ENCODE assay signal across 8 cellular contexts in genomic region chr10:119650692-119651513, GRCh38. TPM values are rescaled to one million over a fixed set of nuclear protein-coding genes. Genes with fewer than 3 reads are reported as not detected.
DNase-seq lines count a peak whose midpoint lies in the region; ATAC-seq and TF ChIP-seq lines count a peak whose summit lies in the region.

Gene BAG3, plus strand, starts transcription at chr10:119651380. Its CDS starts 296 bp downstream, at chr10:119651676.

- H3K27me3 ChIP-seq in adrenal gland = no peaks in the 10 kb centered on the region
- no peaks in the 10 kb centered on the region for H3K27me3 ChIP-seq in heart left ventricle
- no peaks in the 10 kb centered on the region for H3K27me3 ChIP-seq in transverse colon

- in situ Hi-C loops in transverse colon (cut with MboI; ENCODE audit: low pct_ligation_motif_present in 1 of 4, low pct_unique_long_range_greater_than_20kb in 1 of 4, low sequenced_read_pairs in 3 of 4) = no loop called here

- TF ChIP-seq POLR2A in adrenal gland (IDR thresholded peaks at IDR 0.05) (peak; percentile 74 to 96), heart left ventricle (IDR thresholded peaks at IDR 0.05) (no peak), transverse colon (IDR thresholded peaks at IDR 0.05) (peak; percentile 90)

- intact Hi-C loops in T-helper 1 cell treated with Interleukin-12 subunit alpha and Interleukin-12 subunit beta and Interleukin-4 antibody, amounts not matched to agents 30 ng/mL and 1 ng/mL, for 36 hours (cut with micrococcal nuclease) = loop anchor here (1.0 to 2.0 kb wide), 6 partner anchors 344 to 896 kb away; partner anchors contain the start of genes CACUL1, DENND10, NANOS1 and SFXN4
- intact Hi-C loops in adrenal gland (cut with DNase I) = no loop called here
- intact Hi-C loops in heart left ventricle (cut with DNase I) = loop anchor here in 7 of 10 donors (1.0 to 10.0 kb wide), 9 partner anchors 34 to 221 kb away; partner anchors contain the start of genes TIAL1 (in 5 of the 7), INPP5F (in 1 of the 7) and MCMBP (in 1 of the 7)
- intact Hi-C loops in transverse colon (cut with DNase I; ENCODE audit: low total_unique reads) = loop anchor here (1.0 kb wide), 1 partner anchor 75 kb away; the partner anchor contains the start of gene INPP5F

- H3K27ac ChIP-seq in adrenal gland (peak within 1 kb of the TSS; percentile 91 to 100 (median 95)), heart left ventricle (peak within 1 kb of the TSS; percentile 91 to 99 (median 98)), transverse colon (peak within 1 kb of the TSS; percentile 93 to 98 (median 96))

- WGBS in adrenal gland, 4 donors = 0 to 1% (median 1%) methylated on average over 26 to 60 of the region's 60 CpGs
- 1 to 3% (median 2%) methylated on average over 26 to 60 of the region's 60 CpGs for WGBS in heart left ventricle, 4 donors
- 1 to 2% methylated on average over 7 to 28 of the region's 60 CpGs for WGBS in transverse colon (ENCODE audit: low coverage in 1 of 2), 2 donors

- peak within 1 kb of the TSS; percentile 69 for H3K4me3 ChIP-seq in LNCaP clone FGC (ENCODE audit: low read depth, low read length)
- peak within 1 kb of the TSS; percentile 20 to 99 (median 76) for H3K4me3 ChIP-seq in adrenal gland
- H3K4me3 ChIP-seq in heart left ventricle = peak within 1 kb of the TSS; percentile 68 to 99 (median 82)
- H3K4me3 ChIP-seq in transverse colon = peak within 1 kb of the TSS; percentile 70 to 94 (median 87)

- no peak for TF ChIP-seq EP300 in transverse colon (IDR thresholded peaks at IDR 0.05; ENCODE audit: low read depth)

- H3K9me3 ChIP-seq in adrenal gland (replicated peaks in 1 of 3) (no peaks in the 10 kb centered on the region), heart left ventricle (no peaks in the 10 kb centered on the region), transverse colon (no peaks in the 10 kb centered on the region)

- H3K36me3 ChIP-seq in adrenal gland (replicated peaks in 1 of 2) (no peaks in the 10 kb centered on the region), heart left ventricle (peaks cover 0 to under 1% (median 0%) of the 10 kb centered on the region in 9 donors), transverse colon (no peaks in the 10 kb centered on the region)

- DNase-seq in ELF-1 (ENCODE audit: low read depth, low spot score) (peak; percentile 86), LNCaP clone FGC (ENCODE audit: low read depth) (peak; percentile 71), adrenal gland (peak; percentile 95 to 98 (median 97)), heart left ventricle (peak; percentile 95 to 98 (median 97)), pons (ENCODE audit: low spot score) (peak; percentile 88), transverse colon (peak; percentile 94)

- ATAC-seq in GM21825 (IDR thresholded peaks at IDR 0.05; ENCODE audit: unreplicated experiment) (peak; percentile 71), heart left ventricle (peak; percentile 90 to 94 (median 92))

- H3K4me1 ChIP-seq in adrenal gland (replicated peaks in 1 of 2) = peaks cover 14 to 34% of the 10 kb centered on the region in 2 donors
- H3K4me1 ChIP-seq in heart left ventricle = peaks cover 12 to 42% (median 32%) of the 10 kb centered on the region in 12 donors
- peaks cover 15 to 34% (median 29%) of the 10 kb centered on the region in 4 donors for H3K4me1 ChIP-seq in transverse colon

- TF ChIP-seq CTCF in LNCaP clone FGC (IDR thresholded peaks at IDR 0.05; ENCODE audit: control insufficient read depth, extremely low read depth, insufficient read depth) (no peak), adrenal gland (IDR thresholded peaks at IDR 0.05) (no peak), heart left ventricle (IDR thresholded peaks at IDR 0.05) (no peak), transverse colon (IDR thresholded peaks at IDR 0.05) (no peak)

RNA-seq across cellular contexts. Expression of gene BAG3, which starts in this region (rescaled TPM):
- 24.6 and 25.5 TPM in 2 replicates for total RNA-seq in T-helper 1 cell treated with Interleukin-12 subunit alpha and Interleukin-12 subunit beta and Interleukin-4 antibody, amounts not matched to agents 30 ng/mL and 1 ng/mL, for 36 hours
- total RNA-seq in adrenal gland (10 to 100 TPM; 25.6 to 49.3 (median 33.7) TPM), heart left ventricle (100 to 1,000 TPM in 8 of 9 donors, 10 to 100 TPM in 1; 85.1 to 219 (median 141) TPM), transverse colon (10 to 100 TPM; 22.5 to 85.7 (median 32.4) TPM)
- polyA plus RNA-seq in adrenal gland (10 to 100 TPM; 13.5 to 48.0 (median 15.0) TPM), heart left ventricle (100 to 1,000 TPM in 1 of 2 donors, 10 to 100 TPM in 1; 78.8 to 271 TPM)

Comparison
In these comparisons a context has a peak if more than half of its experiments do, and no peak if none do; other contexts are left out.
1. Peak in every context shown above with its lines: DNase-seq, ATAC-seq, H3K4me3 ChIP-seq and H3K27ac ChIP-seq.
2. POLR2A ChIP-seq: peak in adrenal gland (2 of 2) and transverse colon (single experiment); none in heart left ventricle (0 of 2).
3. intact Hi-C loops: an anchor here in T-helper 1 cell treated with Interleukin-12 subunit alpha and Interleukin-12 subunit beta and Interleukin-4 antibody, amounts not matched to agents 30 ng/mL and 1 ng/mL, for 36 hours (1.0 to 2.0 kb wide), heart left ventricle (1.0 to 10.0 kb wide) and transverse colon (1.0 kb wide); none called in adrenal gland.